1 cellular context compared by ENCODE assay signal in the genomic region with DNA sequence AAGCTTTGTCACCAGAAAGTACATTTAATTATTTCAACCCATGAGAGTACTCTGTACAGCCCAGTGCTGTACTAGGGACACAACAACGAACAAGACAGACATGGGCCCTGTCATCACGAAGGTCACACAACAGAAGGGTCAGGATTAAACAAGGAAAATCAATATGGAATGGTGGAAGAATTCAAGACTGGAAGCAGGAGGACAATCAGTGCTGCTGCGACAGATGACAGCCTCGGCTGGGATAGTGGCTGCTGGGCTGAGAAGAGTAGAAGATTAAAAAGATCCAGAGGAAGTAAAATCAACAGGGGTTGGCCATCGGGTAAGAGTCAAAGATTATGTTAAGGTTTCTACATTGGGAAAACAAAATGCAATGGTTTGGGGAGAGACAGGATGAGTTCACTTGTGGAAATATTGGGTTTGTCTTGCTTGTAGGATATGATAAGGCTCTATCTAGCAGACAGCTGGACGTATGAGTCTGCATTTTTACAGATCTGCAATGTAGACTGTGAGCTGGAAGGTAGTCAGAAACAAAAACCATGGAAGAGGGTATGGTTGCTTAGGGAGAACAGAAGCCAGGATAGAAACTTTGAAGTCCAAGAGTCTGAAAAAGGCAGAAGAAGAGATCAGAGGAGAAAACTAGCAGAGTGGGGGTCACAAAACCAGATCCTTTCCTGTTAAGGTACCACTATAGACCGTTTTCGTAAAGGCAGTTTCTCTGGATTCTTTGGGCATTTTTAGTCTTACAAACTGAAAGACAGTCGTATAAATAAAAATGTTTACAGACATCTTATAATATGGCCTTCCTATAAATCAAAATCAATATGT.
A peak's percentile ranks its signal among the peaks of the same experiment; 100 is the strongest.
TF ChIP-seq lines count a peak whose summit lies in the region.

No MANE protein-coding gene starts in this region.

TF ChIP-seq in K562, 482 proteins besides CTCF, POLR2A, EP300 and RAD21 (continued from another document and continues in another):
- TF ChIP-seq, protein P1, sequence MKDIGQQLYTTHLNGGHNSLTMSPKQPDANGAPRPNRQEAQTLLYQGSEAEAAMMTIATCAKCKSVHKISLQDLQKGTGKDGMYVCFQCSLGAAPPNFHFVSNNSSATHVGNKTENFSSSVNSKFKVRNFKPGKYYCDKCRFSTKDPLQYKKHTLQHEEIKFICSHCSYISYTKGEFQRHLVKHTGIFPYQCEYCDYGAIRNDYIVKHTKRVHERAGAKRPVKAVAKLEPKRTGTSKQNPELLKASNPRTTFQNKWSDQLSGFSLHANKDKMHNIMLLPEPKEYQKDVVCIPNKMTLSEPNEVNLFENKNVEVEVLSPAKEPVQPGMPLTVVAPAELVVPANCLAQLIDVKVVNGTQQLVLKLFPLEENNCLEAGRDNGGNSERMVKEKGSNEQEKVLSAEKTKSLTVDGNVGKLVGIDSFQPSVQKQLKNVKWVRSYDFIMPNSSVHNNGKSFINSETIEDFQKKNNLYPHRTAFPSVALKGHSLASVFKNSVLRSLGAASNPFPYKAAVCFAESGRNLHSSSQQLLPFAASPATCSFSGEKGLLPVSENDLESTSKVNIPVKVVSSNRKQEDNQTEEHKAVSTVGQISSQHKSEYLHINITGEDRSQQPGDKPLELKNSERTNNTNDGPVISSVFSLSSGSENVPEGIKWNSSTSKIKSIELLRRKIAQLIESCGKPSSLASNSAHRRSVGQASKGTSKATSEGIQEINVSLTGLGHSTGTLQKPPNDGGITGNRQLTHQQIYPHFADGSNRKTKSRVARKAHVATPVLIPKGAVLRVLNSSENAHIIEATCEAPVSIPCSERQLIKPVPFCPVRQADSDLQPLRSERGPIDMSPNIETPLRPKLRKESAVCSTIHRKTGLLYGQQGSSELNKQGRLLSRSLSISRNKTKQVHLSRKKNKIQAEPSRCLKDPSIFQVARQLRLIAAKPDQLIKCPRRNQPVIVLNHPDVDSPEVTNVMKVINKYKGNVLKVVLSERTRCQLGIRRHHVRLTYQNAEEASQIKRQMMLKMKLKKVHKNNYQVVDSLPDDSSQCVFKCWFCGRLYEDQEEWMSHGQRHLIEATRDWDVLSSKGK (CRISPR knock-in tag; IDR thresholded peaks at IDR 0.05), result no peak
- TF ChIP-seq NELFE (IDR thresholded peaks at IDR 0.05; ENCODE audit: insufficient read depth, insufficient read length), result no peak
- peak; percentile 62; the same call in 1 of the 2 replicates for TF ChIP-seq ZNF644 (tag; IDR thresholded peaks at IDR 0.05; ENCODE audit: low read depth)
- TF ChIP-seq RFX7 (CRISPR knock-in tag; IDR thresholded peaks at IDR 0.05), result no peak
- no peak for TF ChIP-seq ELF1 (tag; IDR thresholded peaks at IDR 0.05)
- TF ChIP-seq ARNT (IDR thresholded peaks at IDR 0.05), result peak in 1 of 2 experiments; percentile 96; a peak in 2 of 4 replicates
- TF ChIP-seq, protein P2, sequence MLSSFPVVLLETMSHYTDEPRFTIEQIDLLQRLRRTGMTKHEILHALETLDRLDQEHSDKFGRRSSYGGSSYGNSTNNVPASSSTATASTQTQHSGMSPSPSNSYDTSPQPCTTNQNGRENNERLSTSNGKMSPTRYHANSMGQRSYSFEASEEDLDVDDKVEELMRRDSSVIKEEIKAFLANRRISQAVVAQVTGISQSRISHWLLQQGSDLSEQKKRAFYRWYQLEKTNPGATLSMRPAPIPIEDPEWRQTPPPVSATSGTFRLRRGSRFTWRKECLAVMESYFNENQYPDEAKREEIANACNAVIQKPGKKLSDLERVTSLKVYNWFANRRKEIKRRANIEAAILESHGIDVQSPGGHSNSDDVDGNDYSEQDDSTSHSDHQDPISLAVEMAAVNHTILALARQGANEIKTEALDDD (IDR thresholded peaks at IDR 0.05), result peak; percentile 65; the same call in 1 of the 2 replicates
- TF ChIP-seq, protein P3, sequence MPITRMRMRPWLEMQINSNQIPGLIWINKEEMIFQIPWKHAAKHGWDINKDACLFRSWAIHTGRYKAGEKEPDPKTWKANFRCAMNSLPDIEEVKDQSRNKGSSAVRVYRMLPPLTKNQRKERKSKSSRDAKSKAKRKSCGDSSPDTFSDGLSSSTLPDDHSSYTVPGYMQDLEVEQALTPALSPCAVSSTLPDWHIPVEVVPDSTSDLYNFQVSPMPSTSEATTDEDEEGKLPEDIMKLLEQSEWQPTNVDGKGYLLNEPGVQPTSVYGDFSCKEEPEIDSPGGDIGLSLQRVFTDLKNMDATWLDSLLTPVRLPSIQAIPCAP (CRISPR knock-in tag; IDR thresholded peaks at IDR 0.05; ENCODE audit: borderline replicate concordance), result no peak
- TF ChIP-seq, protein P4, sequence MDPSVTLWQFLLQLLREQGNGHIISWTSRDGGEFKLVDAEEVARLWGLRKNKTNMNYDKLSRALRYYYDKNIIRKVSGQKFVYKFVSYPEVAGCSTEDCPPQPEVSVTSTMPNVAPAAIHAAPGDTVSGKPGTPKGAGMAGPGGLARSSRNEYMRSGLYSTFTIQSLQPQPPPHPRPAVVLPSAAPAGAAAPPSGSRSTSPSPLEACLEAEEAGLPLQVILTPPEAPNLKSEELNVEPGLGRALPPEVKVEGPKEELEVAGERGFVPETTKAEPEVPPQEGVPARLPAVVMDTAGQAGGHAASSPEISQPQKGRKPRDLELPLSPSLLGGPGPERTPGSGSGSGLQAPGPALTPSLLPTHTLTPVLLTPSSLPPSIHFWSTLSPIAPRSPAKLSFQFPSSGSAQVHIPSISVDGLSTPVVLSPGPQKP (CRISPR knock-in tag; IDR thresholded peaks at IDR 0.05), result no peak
- no peak for TF ChIP-seq ZNF696 (CRISPR knock-in tag; conservative IDR thresholded peaks at IDR 0.05)
- peak; percentile 96 to 97 for TF ChIP-seq TRIM24 (IDR thresholded peaks at IDR 0.05)
- TF ChIP-seq, protein P5, sequence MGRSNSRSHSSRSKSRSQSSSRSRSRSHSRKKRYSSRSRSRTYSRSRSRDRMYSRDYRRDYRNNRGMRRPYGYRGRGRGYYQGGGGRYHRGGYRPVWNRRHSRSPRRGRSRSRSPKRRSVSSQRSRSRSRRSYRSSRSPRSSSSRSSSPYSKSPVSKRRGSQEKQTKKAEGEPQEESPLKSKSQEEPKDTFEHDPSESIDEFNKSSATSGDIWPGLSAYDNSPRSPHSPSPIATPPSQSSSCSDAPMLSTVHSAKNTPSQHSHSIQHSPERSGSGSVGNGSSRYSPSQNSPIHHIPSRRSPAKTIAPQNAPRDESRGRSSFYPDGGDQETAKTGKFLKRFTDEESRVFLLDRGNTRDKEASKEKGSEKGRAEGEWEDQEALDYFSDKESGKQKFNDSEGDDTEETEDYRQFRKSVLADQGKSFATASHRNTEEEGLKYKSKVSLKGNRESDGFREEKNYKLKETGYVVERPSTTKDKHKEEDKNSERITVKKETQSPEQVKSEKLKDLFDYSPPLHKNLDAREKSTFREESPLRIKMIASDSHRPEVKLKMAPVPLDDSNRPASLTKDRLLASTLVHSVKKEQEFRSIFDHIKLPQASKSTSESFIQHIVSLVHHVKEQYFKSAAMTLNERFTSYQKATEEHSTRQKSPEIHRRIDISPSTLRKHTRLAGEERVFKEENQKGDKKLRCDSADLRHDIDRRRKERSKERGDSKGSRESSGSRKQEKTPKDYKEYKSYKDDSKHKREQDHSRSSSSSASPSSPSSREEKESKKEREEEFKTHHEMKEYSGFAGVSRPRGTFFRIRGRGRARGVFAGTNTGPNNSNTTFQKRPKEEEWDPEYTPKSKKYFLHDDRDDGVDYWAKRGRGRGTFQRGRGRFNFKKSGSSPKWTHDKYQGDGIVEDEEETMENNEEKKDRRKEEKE (IDR thresholded peaks at IDR 0.05; ENCODE audit: borderline replicate concordance in 1 of 2, control insufficient read depth in 1 of 2, low read depth in 2 of 2, low read length in 1 of 2), result no peak
- TF ChIP-seq, protein P6, sequence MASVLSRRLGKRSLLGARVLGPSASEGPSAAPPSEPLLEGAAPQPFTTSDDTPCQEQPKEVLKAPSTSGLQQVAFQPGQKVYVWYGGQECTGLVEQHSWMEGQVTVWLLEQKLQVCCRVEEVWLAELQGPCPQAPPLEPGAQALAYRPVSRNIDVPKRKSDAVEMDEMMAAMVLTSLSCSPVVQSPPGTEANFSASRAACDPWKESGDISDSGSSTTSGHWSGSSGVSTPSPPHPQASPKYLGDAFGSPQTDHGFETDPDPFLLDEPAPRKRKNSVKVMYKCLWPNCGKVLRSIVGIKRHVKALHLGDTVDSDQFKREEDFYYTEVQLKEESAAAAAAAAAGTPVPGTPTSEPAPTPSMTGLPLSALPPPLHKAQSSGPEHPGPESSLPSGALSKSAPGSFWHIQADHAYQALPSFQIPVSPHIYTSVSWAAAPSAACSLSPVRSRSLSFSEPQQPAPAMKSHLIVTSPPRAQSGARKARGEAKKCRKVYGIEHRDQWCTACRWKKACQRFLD (CRISPR knock-in tag; IDR thresholded peaks at IDR 0.05), result no peak
- TF ChIP-seq, protein P7, sequence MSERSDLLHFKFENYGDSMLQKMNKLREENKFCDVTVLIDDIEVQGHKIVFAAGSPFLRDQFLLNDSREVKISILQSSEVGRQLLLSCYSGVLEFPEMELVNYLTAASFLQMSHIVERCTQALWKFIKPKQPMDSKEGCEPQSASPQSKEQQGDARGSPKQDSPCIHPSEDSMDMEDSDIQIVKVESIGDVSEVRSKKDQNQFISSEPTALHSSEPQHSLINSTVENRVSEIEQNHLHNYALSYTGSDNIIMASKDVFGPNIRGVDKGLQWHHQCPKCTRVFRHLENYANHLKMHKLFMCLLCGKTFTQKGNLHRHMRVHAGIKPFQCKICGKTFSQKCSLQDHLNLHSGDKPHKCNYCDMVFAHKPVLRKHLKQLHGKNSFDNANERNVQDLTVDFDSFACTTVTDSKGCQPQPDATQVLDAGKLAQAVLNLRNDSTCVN (CRISPR knock-in tag; IDR thresholded peaks at IDR 0.05), result no peak
- peak; percentile 69; the same call in 1 of the 2 replicates for TF ChIP-seq ZNF24 (IDR thresholded peaks at IDR 0.05)
- TF ChIP-seq GABPB1 (CRISPR knock-in tag; IDR thresholded peaks at IDR 0.05), result 0 out of 2 replicates have a peak, but pooled peaks have one; percentile 33
- no peak for TF ChIP-seq PHF21A (IDR thresholded peaks at IDR 0.05; ENCODE audit: borderline replicate concordance, low read depth)
- TF ChIP-seq, protein P8, sequence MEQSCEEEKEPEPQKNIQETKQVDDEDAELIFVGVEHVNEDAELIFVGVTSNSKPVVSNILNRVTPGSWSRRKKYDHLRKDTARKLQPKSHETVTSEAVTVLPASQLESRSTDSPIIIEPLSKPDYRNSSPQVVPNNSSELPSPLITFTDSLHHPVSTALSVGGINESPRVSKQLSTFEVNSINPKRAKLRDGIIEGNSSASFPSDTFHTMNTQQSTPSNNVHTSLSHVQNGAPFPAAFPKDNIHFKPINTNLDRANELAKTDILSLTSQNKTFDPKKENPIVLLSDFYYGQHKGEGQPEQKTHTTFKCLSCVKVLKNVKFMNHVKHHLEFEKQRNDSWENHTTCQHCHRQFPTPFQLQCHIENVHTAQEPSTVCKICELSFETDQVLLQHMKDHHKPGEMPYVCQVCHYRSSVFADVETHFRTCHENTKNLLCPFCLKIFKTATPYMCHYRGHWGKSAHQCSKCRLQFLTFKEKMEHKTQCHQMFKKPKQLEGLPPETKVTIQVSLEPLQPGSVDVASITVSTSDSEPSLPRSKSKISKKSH (CRISPR knock-in tag; IDR thresholded peaks at IDR 0.05), result no peak
- TF ChIP-seq JUNB (CRISPR knock-in tag; conservative IDR thresholded peaks at IDR 0.05), result no peak
- TF ChIP-seq RBFOX2 (IDR thresholded peaks at IDR 0.05; ENCODE audit: low read depth, low read length), result peak; percentile 62
- no peak for TF ChIP-seq DACH1 (IDR thresholded peaks at IDR 0.05; ENCODE audit: partially characterized antibody)
- TF ChIP-seq TCF7L2 (IDR thresholded peaks at IDR 0.05; ENCODE audit: low read depth, low read length), result no peak
- TF ChIP-seq CREB1 (IDR thresholded peaks at IDR 0.05), result no peak
- TF ChIP-seq CREB1 (CRISPR knock-in tag; IDR thresholded peaks at IDR 0.05), result no peak
- TF ChIP-seq ZNF436 (CRISPR knock-in tag; IDR thresholded peaks at IDR 0.05), result no peak
- TF ChIP-seq ZNF778 (CRISPR knock-in tag; IDR thresholded peaks at IDR 0.05), result no peak
- TF ChIP-seq SLC30A9 (CRISPR knock-in tag; IDR thresholded peaks at IDR 0.05), result no peak
- peak; percentile 86 for TF ChIP-seq HDAC3 (IDR thresholded peaks at IDR 0.05; ENCODE audit: borderline replicate concordance, partially characterized antibody)
- TF ChIP-seq, protein P9, sequence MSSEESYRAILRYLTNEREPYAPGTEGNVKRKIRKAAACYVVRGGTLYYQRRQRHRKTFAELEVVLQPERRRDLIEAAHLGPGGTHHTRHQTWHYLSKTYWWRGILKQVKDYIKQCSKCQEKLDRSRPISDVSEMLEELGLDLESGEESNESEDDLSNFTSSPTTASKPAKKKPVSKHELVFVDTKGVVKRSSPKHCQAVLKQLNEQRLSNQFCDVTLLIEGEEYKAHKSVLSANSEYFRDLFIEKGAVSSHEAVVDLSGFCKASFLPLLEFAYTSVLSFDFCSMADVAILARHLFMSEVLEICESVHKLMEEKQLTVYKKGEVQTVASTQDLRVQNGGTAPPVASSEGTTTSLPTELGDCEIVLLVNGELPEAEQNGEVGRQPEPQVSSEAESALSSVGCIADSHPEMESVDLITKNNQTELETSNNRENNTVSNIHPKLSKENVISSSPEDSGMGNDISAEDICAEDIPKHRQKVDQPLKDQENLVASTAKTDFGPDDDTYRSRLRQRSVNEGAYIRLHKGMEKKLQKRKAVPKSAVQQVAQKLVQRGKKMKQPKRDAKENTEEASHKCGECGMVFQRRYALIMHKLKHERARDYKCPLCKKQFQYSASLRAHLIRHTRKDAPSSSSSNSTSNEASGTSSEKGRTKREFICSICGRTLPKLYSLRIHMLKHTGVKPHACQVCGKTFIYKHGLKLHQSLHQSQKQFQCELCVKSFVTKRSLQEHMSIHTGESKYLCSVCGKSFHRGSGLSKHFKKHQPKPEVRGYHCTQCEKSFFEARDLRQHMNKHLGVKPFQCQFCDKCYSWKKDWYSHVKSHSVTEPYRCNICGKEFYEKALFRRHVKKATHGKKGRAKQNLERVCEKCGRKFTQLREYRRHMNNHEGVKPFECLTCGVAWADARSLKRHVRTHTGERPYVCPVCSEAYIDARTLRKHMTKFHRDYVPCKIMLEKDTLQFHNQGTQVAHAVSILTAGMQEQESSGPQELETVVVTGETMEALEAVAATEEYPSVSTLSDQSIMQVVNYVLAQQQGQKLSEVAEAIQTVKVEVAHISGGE (CRISPR knock-in tag; IDR thresholded peaks at IDR 0.05), result peak in 1 of 3 experiments; percentile 36; a peak in 1 of 6 replicates
- no peak for TF ChIP-seq RHOXF2B (CRISPR knock-in tag; conservative IDR thresholded peaks at IDR 0.05)
- no peak for TF ChIP-seq ZNF408 (CRISPR knock-in tag; IDR thresholded peaks at IDR 0.05; ENCODE audit: low read depth)
- no peak for TF ChIP-seq PURB (CRISPR knock-in tag; IDR thresholded peaks at IDR 0.05; ENCODE audit: low read depth)
- TF ChIP-seq ZNF253 (CRISPR knock-in tag; conservative IDR thresholded peaks at IDR 0.05), result no peak
- TF ChIP-seq ZZZ3 (IDR thresholded peaks at IDR 0.05), result no peak
- peak; percentile 90 for TF ChIP-seq EHMT2 (IDR thresholded peaks at IDR 0.05)
- TF ChIP-seq KDM5B (IDR thresholded peaks at IDR 0.05; ENCODE audit: insufficient replicate concordance, low read depth, low read length), result no peak
- no peak for TF ChIP-seq MCM5 (IDR thresholded peaks at IDR 0.05; ENCODE audit: low read depth)
- TF ChIP-seq DPF2 (IDR thresholded peaks at IDR 0.05), result peak; percentile 99
- peak; percentile 42; the same call in 1 of the 2 replicates for TF ChIP-seq PTTG1 (tag; IDR thresholded peaks at IDR 0.05; ENCODE audit: low read depth)
- peak; percentile 77; the same call in 1 of the 2 replicates for TF ChIP-seq JUND (IDR thresholded peaks at IDR 0.05; ENCODE audit: borderline replicate concordance, low read depth, low read length)
- peak; percentile 82; the same call in 2 of the 3 replicates for TF ChIP-seq JUND (tag; IDR thresholded peaks at IDR 0.05; ENCODE audit: borderline replicate concordance, low read depth, low read length)
